Comparison of ENCODE assay signal across 15 cellular contexts in genomic region chr3:124793054-124793740, GRCh38.
A peak's percentile ranks its signal among the peaks of the same experiment; 100 is the strongest.
DNase-seq lines count a peak whose midpoint lies in the region; ATAC-seq, FAIRE-seq and TF ChIP-seq lines count a peak whose summit lies in the region.
"Had no signal": no experiment of that assay in that cellular context is flagged by ENCODE, and none has a peak within 500 bp of the region (broad histone marks: within the 10 kb centered on the region; RNA-seq: fewer than 3 reads in every experiment).

No MANE protein-coding gene starts in this region.

- peaks cover 36% of the 10 kb centered on the region for H3K4me1 ChIP-seq in adipocyte (ENCODE audit: control insufficient read depth, insufficient read depth, low read length)
- peaks cover 25% of the 10 kb centered on the region for H3K4me1 ChIP-seq in foreskin keratinocyte

- no peaks in the 10 kb centered on the region for H3K9me3 ChIP-seq in adipocyte (ENCODE audit: control insufficient read depth, low read length)

- peak overlapping the region; percentile 99 for H3K27ac Mint-ChIP-seq in HFFc6
- no peak overlapping the region for H3K27ac Mint-ChIP-seq in T-cell
- H3K27ac Mint-ChIP-seq: activated B cell treated with CpG ODN at 0.5 μM for 24 hours; CD4-positive, alpha-beta memory T cell; effector memory CD8-positive, alpha-beta T cell had no signal

- DNase-seq in HFFc6 (peak; percentile 17), adipocyte (ENCODE audit: low read depth) (peak; percentile 7), foreskin keratinocyte (peak; percentile 44 to 78), stromal cell of bone marrow (ENCODE audit: low read depth) (peak; percentile 28), ecto neural progenitor cell (ENCODE audit: low spot score) (no peak), T-cell (no peak), HTR-8/SVneo (ENCODE audit: insufficient read length, low spot score) (no peak)
- DNase-seq: activated B cell treated with CpG ODN at 0.5 μM for 24 hours; activated T-cell treated with anti-CD3 and anti-CD28 coated beads for 4 hours; anterior cingulate cortex; CD4-positive, alpha-beta memory T cell; effector memory CD8-positive, alpha-beta T cell; NCI-H1092; NCI-H510A had no signal

- POLR2A ChIA-PET in T-cell (lab: Charles Lee), result no interaction called here

- peak overlapping the region; percentile 64 for H3K27ac ChIP-seq in foreskin keratinocyte

- peaks cover 48% of the 10 kb centered on the region for H3K4me1 Mint-ChIP-seq in HFFc6 (ENCODE audit: low read depth)
- H3K4me1 Mint-ChIP-seq in T-cell, result no peaks in the 10 kb centered on the region
- H3K4me1 Mint-ChIP-seq: activated B cell treated with CpG ODN at 0.5 μM for 24 hours; CD4-positive, alpha-beta memory T cell had no signal

- H3K4me3 Mint-ChIP-seq in HFFc6 (peak overlapping the region; percentile 48; the same call in 1 of the 2 replicates), T-cell (no peak overlapping the region)
- H3K4me3 Mint-ChIP-seq: activated B cell treated with CpG ODN at 0.5 μM for 24 hours; CD4-positive, alpha-beta memory T cell; effector memory CD8-positive, alpha-beta T cell had no signal

- ATAC-seq in foreskin keratinocyte (peak; percentile 88), HG02642 (IDR thresholded peaks at IDR 0.05; ENCODE audit: poor library complexity, unreplicated experiment) (no peak), T-cell (replicated peaks in 1 of 4) (no peak)
- ATAC-seq: effector memory CD8-positive, alpha-beta T cell had no signal

- H3K36me3 Mint-ChIP-seq in HFFc6 (ENCODE audit: low read depth) (peaks cover 6% of the 10 kb centered on the region), T-cell (no peaks in the 10 kb centered on the region)
- H3K36me3 Mint-ChIP-seq: CD4-positive, alpha-beta memory T cell had no signal

- no peak overlapping the region for H3K4me3 ChIP-seq in adipocyte (ENCODE audit: low read length)

- H3K27me3 ChIP-seq in adipocyte (replicated peaks; ENCODE audit: control insufficient read depth, insufficient read depth, low read length) (no peaks in the 10 kb centered on the region), foreskin keratinocyte (no peaks in the 10 kb centered on the region)

- H3K9ac ChIP-seq in adipocyte (ENCODE audit: low read length), result peak overlapping the region; percentile 69

- TF ChIP-seq CTCF in HFFc6 (IDR thresholded peaks at IDR 0.05) (no peak), foreskin keratinocyte (conservative IDR thresholded peaks at IDR 0.05) (no peak)

- H3K9me3 Mint-ChIP-seq in HFFc6, result no peaks in the 10 kb centered on the region
- H3K9me3 Mint-ChIP-seq in T-cell, result no peaks in the 10 kb centered on the region
- H3K9me3 Mint-ChIP-seq: activated B cell treated with CpG ODN at 0.5 μM for 24 hours; CD4-positive, alpha-beta memory T cell; effector memory CD8-positive, alpha-beta T cell had no signal

- H3K36me3 ChIP-seq in adipocyte (ENCODE audit: control insufficient read depth, insufficient read depth, low read length, severe bottlenecking), result peaks cover 37% of the 10 kb centered on the region

- CTCF ChIA-PET in T-cell (lab: Charles Lee), result no interaction called here

- no peak for FAIRE-seq in HTR-8/SVneo (lab: Jason Lieb, UNC)

- H3K27me3 Mint-ChIP-seq in HFFc6 (ENCODE audit: insufficient read depth) (no peaks in the 10 kb centered on the region; the same call in 1 of the 2 replicates), T-cell (peaks cover 4% of the 10 kb centered on the region in 2 donors)

Comparison
In these comparisons a context has a peak if more than half of its experiments do, and no peak if none do; other contexts are left out.
1. DNase-seq: peak in HFFc6 (single experiment), adipocyte (single experiment), foreskin keratinocyte (2 of 2) and stromal cell of bone marrow (single experiment); none in ecto neural progenitor cell (single experiment), T-cell (0 of 34) and HTR-8/SVneo (single experiment).